16 cellular contexts compared by ENCODE assay signal in genomic region chr20:62160253-62160652, GRCh38. TPM values are rescaled to one million over a fixed set of nuclear protein-coding genes. Genes with fewer than 3 reads are reported as not detected.
DNase-seq lines count a peak whose midpoint lies in the region; ATAC-seq and TF ChIP-seq lines count a peak whose summit lies in the region.
"Had no signal": no experiment of that assay in that cellular context is flagged by ENCODE, and none has a peak within 500 bp of the region (broad histone marks: within the 10 kb centered on the region; RNA-seq: fewer than 3 reads in every experiment).

No MANE protein-coding gene starts in this region.

- H3K4me3 ChIP-seq in left ventricle myocardium inferior (no peak overlapping the region), RWPE2 (ENCODE audit: severe bottlenecking) (no peak overlapping the region), esophagus squamous epithelium (no peak overlapping the region), hepatocyte (no peak overlapping the region)
- H3K4me3 ChIP-seq: BLaER1, GM12878 had no signal

- peak; percentile 25 for DNase-seq in Right ventricle myocardium inferior (ENCODE audit: missing footprints)
- DNase-seq in left ventricle myocardium inferior, result no peak
- DNase-seq in RWPE2 (ENCODE audit: low spot score), result peak; percentile 70
- no peak for DNase-seq in esophagus squamous epithelium (lab: John Stamatoyannopoulos, UW)
- no peak for DNase-seq in stimulated activated CD4-positive, alpha-beta T cell treated with anti-CD3 and anti-CD28 coated beads, Interleukin-4, amount 100 ng/mL, for 4 hours
- no peak for DNase-seq in hepatocyte (ENCODE audit: low spot score)
- DNase-seq: CD4-positive, alpha-beta memory T cell; DMS79 treated with DMSO at 0.1 percent for 48 hours; GOT3; H7 had no signal

- no peak for TF ChIP-seq POLR2A in esophagus squamous epithelium (IDR thresholded peaks at IDR 0.05)

- peaks cover 27% of the 10 kb centered on the region for H4K20me1 ChIP-seq in hepatocyte (ENCODE audit: insufficient read depth, poor library complexity, severe bottlenecking)

- intact Hi-C loops in Right ventricle myocardium inferior (cut with DNase I), result no loop called here
- intact Hi-C loops in left ventricle myocardium inferior (cut with micrococcal nuclease), result no loop called here
- intact Hi-C loops in esophagus squamous epithelium (cut with DNase I), result no loop called here

- 72 to 90% methylated on average over 8 of the region's 9 CpGs for WGBS in esophagus squamous epithelium, 2 donors
- 96% methylated on average over 8 of the region's 9 CpGs for WGBS in hepatocyte (ENCODE audit: low lambda C conversion rate, missing lambda C conversion rate)

- H3K9me3 ChIP-seq in left ventricle myocardium inferior (replicated peaks) (no peaks in the 10 kb centered on the region), RWPE2 (ENCODE audit: severe bottlenecking) (no peaks in the 10 kb centered on the region), esophagus squamous epithelium (no peaks in the 10 kb centered on the region), hepatocyte (ENCODE audit: low read depth) (no peaks in the 10 kb centered on the region)
- H3K9me3 ChIP-seq: BLaER1 had no signal

- peaks cover 53% of the 10 kb centered on the region for H3K36me3 ChIP-seq in left ventricle myocardium inferior
- peaks cover 43% of the 10 kb centered on the region for H3K36me3 ChIP-seq in RWPE2 (ENCODE audit: low read depth)
- peaks cover 20 to 68% (median 25%) of the 10 kb centered on the region in 3 donors for H3K36me3 ChIP-seq in esophagus squamous epithelium
- H3K36me3 ChIP-seq in hepatocyte (replicated peaks; ENCODE audit: insufficient read depth, low read depth), result no peaks in the 10 kb centered on the region

- TF ChIP-seq CTCF in left ventricle myocardium inferior (IDR thresholded peaks at IDR 0.05; ENCODE audit: borderline replicate concordance), result no peak
- TF ChIP-seq CTCF in RWPE2 (IDR thresholded peaks at IDR 0.05; ENCODE audit: poor library complexity, severe bottlenecking), result no peak
- no peak for TF ChIP-seq CTCF in esophagus squamous epithelium (IDR thresholded peaks at IDR 0.05)
- TF ChIP-seq CTCF in hepatocyte (IDR thresholded peaks at IDR 0.05; ENCODE audit: poor library complexity), result no peak

- H3K27me3 ChIP-seq in left ventricle myocardium inferior (ENCODE audit: low read depth) (no peaks in the 10 kb centered on the region), RWPE2 (ENCODE audit: insufficient read depth, poor library complexity, severe bottlenecking) (no peaks in the 10 kb centered on the region), esophagus squamous epithelium (no peaks in the 10 kb centered on the region), hepatocyte (no peaks in the 10 kb centered on the region)
- H3K27me3 ChIP-seq: BLaER1 had no signal

- H3K27ac ChIP-seq in left ventricle myocardium inferior (replicated peaks), result no peak overlapping the region
- peak overlapping the region; percentile 77 for H3K27ac ChIP-seq in RWPE2 (ENCODE audit: poor library complexity, severe bottlenecking)
- H3K27ac ChIP-seq in esophagus squamous epithelium, result peak overlapping the region in 3 of 4 donors; percentile 46 to 74 (median 74)
- no peak overlapping the region for H3K27ac ChIP-seq in hepatocyte
- H3K27ac ChIP-seq: BLaER1 had no signal

- H2AFZ ChIP-seq in hepatocyte, result no peak overlapping the region

- peaks cover 30% of the 10 kb centered on the region for H3K79me2 ChIP-seq in hepatocyte

- ATAC-seq in Right ventricle myocardium inferior, result no peak
- no peak for ATAC-seq in RWPE2 (ENCODE audit: low read depth)
- no peak for ATAC-seq in HG02970 (IDR thresholded peaks at IDR 0.05; ENCODE audit: low FRiP score, unreplicated experiment)

- no peaks in the 10 kb centered on the region for H3K9me2 ChIP-seq in hepatocyte (replicated peaks; ENCODE audit: insufficient read depth)

- no peak overlapping the region for H3K4me2 ChIP-seq in hepatocyte
- H3K4me2 ChIP-seq: BLaER1 had no signal

- H3K4me1 ChIP-seq in left ventricle myocardium inferior (peaks cover 18% of the 10 kb centered on the region), RWPE2 (ENCODE audit: insufficient read depth, poor library complexity, severe bottlenecking) (peaks cover 38% of the 10 kb centered on the region), esophagus squamous epithelium (peaks cover 10 to 59% (median 21%) of the 10 kb centered on the region in 3 donors), hepatocyte (ENCODE audit: insufficient read depth) (no peaks in the 10 kb centered on the region)

RNA-seq across cellular contexts. Expression of gene SS18L1, which starts 16.7 kb away (rescaled TPM):
- total RNA-seq in Right ventricle myocardium inferior (7.8 TPM), left ventricle myocardium inferior (9.0 TPM), esophagus squamous epithelium (10 to 100 TPM in 3 of 4 donors, 1 to 10 TPM in 1; 7.8 to 24.5 (median 15.0) TPM), hepatocyte (13.0 and 14.4 TPM in 2 replicates)
- 1.8 and 2.1 TPM in 2 replicates for polyA plus RNA-seq in hepatocyte

RNA-seq across cellular contexts. Expression of gene PSMA7, which starts 17.1 kb away (rescaled TPM):
- total RNA-seq in Right ventricle myocardium inferior, result 230 TPM
- 233 TPM for total RNA-seq in left ventricle myocardium inferior
- 100 to 1,000 TPM; 230 to 373 (median 297) TPM for total RNA-seq in esophagus squamous epithelium
- total RNA-seq in hepatocyte, result 270 and 277 TPM in 2 replicates
- 408 and 450 TPM in 2 replicates for polyA plus RNA-seq in hepatocyte

RNA-seq across cellular contexts. Expression of gene MTG2, which starts 22.6 kb away (rescaled TPM):
- total RNA-seq in Right ventricle myocardium inferior (21.6 TPM), left ventricle myocardium inferior (25.9 TPM), esophagus squamous epithelium (10 to 100 TPM; 17.4 to 25.5 (median 21.7) TPM), hepatocyte (16.7 and 18.4 TPM in 2 replicates)
- polyA plus RNA-seq in hepatocyte, result 21.8 and 26.7 TPM in 2 replicates

RNA-seq across cellular contexts. Expression of gene LSM14B, which starts 38.0 kb away (rescaled TPM):
- total RNA-seq in Right ventricle myocardium inferior (55.2 TPM), left ventricle myocardium inferior (51.6 TPM), esophagus squamous epithelium (10 to 100 TPM; 18.1 to 30.5 (median 21.7) TPM), hepatocyte (32.5 and 43.1 TPM in 2 replicates)
- 4.8 and 7.1 TPM in 2 replicates for polyA plus RNA-seq in hepatocyte

RNA-seq across cellular contexts. Expression of gene HRH3, which starts 59.8 kb away (rescaled TPM):
- total RNA-seq in Right ventricle myocardium inferior (not detected), left ventricle myocardium inferior (not detected), esophagus squamous epithelium (not detected), hepatocyte (not detected in 2 replicates)
- not detected in 2 replicates for polyA plus RNA-seq in hepatocyte
- total RNA-seq: A673; CD4-positive, alpha-beta memory T cell; GM12878 had no signal
- polyA plus RNA-seq: AG04450; CD14-positive monocyte; CD4-positive, alpha-beta memory T cell; GM12878 had no signal

Comparison
In these comparisons a context has a peak if more than half of its experiments do, and no peak if none do; other contexts are left out.
1. DNase-seq: peak in Right ventricle myocardium inferior (single experiment) and RWPE2 (single experiment); none in left ventricle myocardium inferior (single experiment), esophagus squamous epithelium (single experiment), stimulated activated CD4-positive, alpha-beta T cell treated with anti-CD3 and anti-CD28 coated beads, Interleukin-4, amount 100 ng/mL, for 4 hours (0 of 2) and hepatocyte (single experiment).
2. H3K27ac ChIP-seq: peak in RWPE2 (single experiment) and esophagus squamous epithelium (3 of 4); none in left ventricle myocardium inferior (single experiment) and hepatocyte (single experiment).